Comparison of ENCODE assay signal across 8 cellular contexts in genomic region chr3:14203521-14204079, GRCh38. TPM values are rescaled to one million over a fixed set of nuclear protein-coding genes. Genes with fewer than 3 reads are reported as not detected.
DNase-seq lines count a peak whose midpoint lies in the region; ATAC-seq, FAIRE-seq and TF ChIP-seq lines count a peak whose summit lies in the region.

No MANE protein-coding gene starts in this region.

- no peak overlapping the region for H3K4me3 Mint-ChIP-seq in T-helper 17 cell

- 0 out of 22 replicates have a peak overlapping the region, but pooled peaks of 2 of the 11 experiments have one; percentile 8 to 44 for H3K9ac ChIP-seq in BLaER1 treated with 17β-estradiol and CSF1 and Interleukin-3, amounts not matched to agents 10 nM and 100 nM

- peak overlapping the region in 6 of 11 experiments; percentile 14 to 72 (median 55); a peak in 8 of 22 replicates for H3K4me2 ChIP-seq in BLaER1 treated with 17β-estradiol and CSF1 and Interleukin-3, amounts not matched to agents 10 nM and 100 nM

- peaks cover 0 to 15% (median 4%) of the 10 kb centered on the region in 11 experiments; a peak in 7 of 22 replicates for H4K20me1 ChIP-seq in BLaER1 treated with 17β-estradiol and CSF1 and Interleukin-3, amounts not matched to agents 10 nM and 100 nM

- H3K27ac Mint-ChIP-seq in T-helper 17 cell: no peak overlapping the region

- TF ChIP-seq CTCF in bronchial epithelial cell (IDR thresholded peaks at IDR 0.05; ENCODE audit: insufficient read depth, low read length, severe bottlenecking): peak; percentile 88
- peak; percentile 85 for TF ChIP-seq CTCF in kidney epithelial cell (IDR thresholded peaks at IDR 0.05; ENCODE audit: insufficient read depth, low read length, poor library complexity, severe bottlenecking)

- DNase-seq in GM19239 (ENCODE audit: insufficient read length, low spot score): peak; percentile 34
- DNase-seq in NCI-H146 (lab: John Stamatoyannopoulos, UW): peak; percentile 51
- DNase-seq in T-helper 17 cell: peak in 1 of 3 donors; percentile 20
- peak; percentile 72 for DNase-seq in bronchial epithelial cell (ENCODE audit: low read depth)
- peak; percentile 48 for DNase-seq in kidney epithelial cell (ENCODE audit: low read depth)
- peak; percentile 21 to 34 for DNase-seq in stimulated activated CD4-positive, alpha-beta T cell treated with anti-CD3 and anti-CD28 coated beads, Interleukin-2, amount 100 ng/mL, for 48 hours

- H3K9me3 ChIP-seq in BLaER1 treated with 17β-estradiol and CSF1 and Interleukin-3, amounts not matched to agents 10 nM and 100 nM (replicated peaks in 1 of 11): no peaks in the 10 kb centered on the region
- no peaks in the 10 kb centered on the region for H3K9me3 ChIP-seq in T-helper 17 cell (ENCODE audit: control insufficient read depth, low read length, poor library complexity, severe bottlenecking)

- H3K4me1 Mint-ChIP-seq in T-helper 17 cell: peaks cover 7% of the 10 kb centered on the region

- peak; percentile 4 for FAIRE-seq in GM19239 (lab: Jason Lieb, UNC)
- FAIRE-seq in bronchial epithelial cell (lab: Jason Lieb, UNC): no peak

- ATAC-seq in T-helper 17 cell: peak; percentile 74
- no peak for ATAC-seq in HG03460 (IDR thresholded peaks at IDR 0.05; ENCODE audit: unreplicated experiment)

- H3K4me3 ChIP-seq in BLaER1 treated with 17β-estradiol and CSF1 and Interleukin-3, amounts not matched to agents 10 nM and 100 nM: no peak overlapping the region
- no peak overlapping the region for H3K4me3 ChIP-seq in bronchial epithelial cell (ENCODE audit: low read depth, low read length)
- no peak overlapping the region for H3K4me3 ChIP-seq in kidney epithelial cell (ENCODE audit: low read depth, low read length)

- H3K27ac ChIP-seq in BLaER1 treated with 17β-estradiol and CSF1 and Interleukin-3, amounts not matched to agents 10 nM and 100 nM: peak overlapping the region in 6 of 11 experiments; percentile 21 to 72 (median 66); a peak in 8 of 22 replicates

- no peaks in the 10 kb centered on the region for H3K27me3 ChIP-seq in BLaER1 treated with 17β-estradiol and CSF1 and Interleukin-3, amounts not matched to agents 10 nM and 100 nM
- H3K27me3 ChIP-seq in bronchial epithelial cell (ENCODE audit: control insufficient read depth, insufficient read depth, low read length): no peaks in the 10 kb centered on the region
- H3K27me3 ChIP-seq in kidney epithelial cell (ENCODE audit: control insufficient read depth, insufficient read depth, low read length): no peaks in the 10 kb centered on the region

- H3K36me3 Mint-ChIP-seq in T-helper 17 cell (ENCODE audit: low read depth): peaks cover 3% of the 10 kb centered on the region

- H3K27me3 Mint-ChIP-seq in T-helper 17 cell: no peaks in the 10 kb centered on the region

- peaks cover 13 to 28% (median 19%) of the 10 kb centered on the region in 11 experiments; a peak in 21 of 22 replicates for H3K36me3 ChIP-seq in BLaER1 treated with 17β-estradiol and CSF1 and Interleukin-3, amounts not matched to agents 10 nM and 100 nM
- no peaks in the 10 kb centered on the region for H3K36me3 ChIP-seq in bronchial epithelial cell (ENCODE audit: control insufficient read depth, insufficient read depth, low read length)
- H3K36me3 ChIP-seq in kidney epithelial cell (ENCODE audit: control insufficient read depth, insufficient read depth, low read length): no peaks in the 10 kb centered on the region

- peaks cover 0 to 25% (median 19%) of the 10 kb centered on the region in 10 experiments; a peak in 18 of 20 replicates for H3K4me1 ChIP-seq in BLaER1 treated with 17β-estradiol and CSF1 and Interleukin-3, amounts not matched to agents 10 nM and 100 nM

RNA-seq across cellular contexts. Expression of gene LSM3, which starts 25.0 kb away (rescaled TPM):
- total RNA-seq in T-helper 17 cell (1 to 10 TPM; 5.5 to 6.3 TPM), bronchial epithelial cell (5.5 and 6.6 TPM in 2 replicates), kidney epithelial cell (7.4 and 9.3 TPM in 2 replicates)

RNA-seq across cellular contexts. Expression of gene XPC, which starts 25.2 kb away (rescaled TPM):
- total RNA-seq in T-helper 17 cell (10 to 100 TPM; 65.0 to 76.4 TPM), bronchial epithelial cell (25.3 and 33.4 TPM in 2 replicates), kidney epithelial cell (34.9 and 35.4 TPM in 2 replicates)
